ENCODE assay signal across 1 cellular context in genomic region chr16:1188781-1189189, GRCh38.
TF ChIP-seq lines count a peak whose summit lies in the region.

No MANE protein-coding gene starts in this region.

TF ChIP-seq in HepG2, 621 proteins besides CTCF, POLR2A, EP300 and RAD21 (continued from another document and continues in another):
- TF ChIP-seq ZNF276 (CRISPR knock-in tag; IDR thresholded peaks at IDR 0.05; ENCODE audit: low read depth) (peak; percentile 69; the same call in 1 of the 2 replicates), ZFYVE20 (CRISPR knock-in tag; IDR thresholded peaks at IDR 0.05; ENCODE audit: borderline replicate concordance, low read depth) (no peak), KLF16 (CRISPR knock-in tag; IDR thresholded peaks at IDR 0.05) (peak in 1 of 2 experiments; percentile 74; a peak in 2 of 4 replicates), ZNF124 (CRISPR knock-in tag; IDR thresholded peaks at IDR 0.05) (peak; percentile 79; the same call in 1 of the 2 replicates), BCL6 (CRISPR knock-in tag; IDR thresholded peaks at IDR 0.05) (peak; percentile 23; the same call in 1 of the 2 replicates), ZC3H13 (CRISPR knock-in tag; IDR thresholded peaks at IDR 0.05) (peak; percentile 64; the same call in 1 of the 2 replicates), ZNF264 (CRISPR knock-in tag; IDR thresholded peaks at IDR 0.05) (peak; percentile 65; the same call in 1 of the 2 replicates), RNF2 (conservative IDR thresholded peaks at IDR 0.05; ENCODE audit: low read depth) (no peak), ZMYM4 (CRISPR knock-in tag; IDR thresholded peaks at IDR 0.05) (peak; percentile 53), RFXAP (CRISPR knock-in tag; IDR thresholded peaks at IDR 0.05; ENCODE audit: borderline replicate concordance) (peak; percentile 73; the same call in 1 of the 2 replicates), ZNF12 (CRISPR knock-in tag; IDR thresholded peaks at IDR 0.05) (peak; percentile 72; the same call in 1 of the 2 replicates), ZNF530 (CRISPR knock-in tag; IDR thresholded peaks at IDR 0.05; ENCODE audit: low read depth) (no peak), ARNTL (CRISPR knock-in tag; IDR thresholded peaks at IDR 0.05) (peak; percentile 74), ZNF441 (CRISPR knock-in tag; IDR thresholded peaks at IDR 0.05; ENCODE audit: borderline replicate concordance) (peak; percentile 91; the same call in 1 of the 2 replicates), ZFP36L1 (CRISPR knock-in tag; IDR thresholded peaks at IDR 0.05) (peak; percentile 44; the same call in 1 of the 2 replicates), MED1 (CRISPR knock-in tag; IDR thresholded peaks at IDR 0.05) (peak; percentile 54), ZNF891 (CRISPR knock-in tag; IDR thresholded peaks at IDR 0.05) (peak; percentile 91; the same call in 1 of the 2 replicates), PATZ1 (CRISPR knock-in tag; IDR thresholded peaks at IDR 0.05) (0 out of 2 replicates have a peak, but pooled peaks have one; percentile 28), ZNF232 (CRISPR knock-in tag; IDR thresholded peaks at IDR 0.05; ENCODE audit: borderline replicate concordance) (peak; percentile 93), SP140L (CRISPR knock-in tag; IDR thresholded peaks at IDR 0.05; ENCODE audit: borderline replicate concordance) (peak; percentile 62; the same call in 1 of the 2 replicates), MAZ (IDR thresholded peaks at IDR 0.05; ENCODE audit: borderline replicate concordance, low read depth, low read length) (no peak), MAZ (CRISPR knock-in tag; IDR thresholded peaks at IDR 0.05; ENCODE audit: low read depth) (0 out of 2 replicates have a peak, but pooled peaks have one; percentile 41), CAMTA2 (CRISPR knock-in tag; IDR thresholded peaks at IDR 0.05; ENCODE audit: borderline replicate concordance) (no peak), ZSCAN21 (CRISPR knock-in tag; IDR thresholded peaks at IDR 0.05; ENCODE audit: borderline replicate concordance) (peak; percentile 83), ZBTB1 (CRISPR knock-in tag; IDR thresholded peaks at IDR 0.05; ENCODE audit: borderline replicate concordance) (peak; percentile 54; the same call in 1 of the 2 replicates), ETV6 (CRISPR knock-in tag; conservative IDR thresholded peaks at IDR 0.05) (0 out of 2 replicates have a peak, but pooled peaks have one; percentile 63), ZNF704 (CRISPR knock-in tag; IDR thresholded peaks at IDR 0.05; ENCODE audit: borderline replicate concordance) (peak; percentile 80; the same call in 1 of the 2 replicates), BORCS8-MEF2B (CRISPR knock-in tag; IDR thresholded peaks at IDR 0.05) (peak; percentile 95), BRF2 (CRISPR knock-in tag; IDR thresholded peaks at IDR 0.05) (no peak), ZNF672 (CRISPR knock-in tag; IDR thresholded peaks at IDR 0.05) (no peak), TAF15 (IDR thresholded peaks at IDR 0.05; ENCODE audit: low read depth, low read length, poor library complexity, severe bottlenecking) (no peak), ZXDC (CRISPR knock-in tag; IDR thresholded peaks at IDR 0.05) (peak; percentile 66; the same call in 1 of the 2 replicates), ZNF749 (CRISPR knock-in tag; IDR thresholded peaks at IDR 0.05; ENCODE audit: borderline replicate concordance) (peak; percentile 76; the same call in 1 of the 2 replicates), CERS6 (CRISPR knock-in tag; IDR thresholded peaks at IDR 0.05) (no peak), ZNF772 (CRISPR knock-in tag; IDR thresholded peaks at IDR 0.05) (peak; percentile 85; the same call in 1 of the 2 replicates), ZNF556 (CRISPR knock-in tag; IDR thresholded peaks at IDR 0.05; ENCODE audit: borderline replicate concordance) (peak; percentile 58; the same call in 1 of the 2 replicates), ZNF503 (CRISPR knock-in tag; IDR thresholded peaks at IDR 0.05) (0 out of 2 replicates have a peak, but pooled peaks have one; percentile 37), ATF7-NPFF (CRISPR knock-in tag; IDR thresholded peaks at IDR 0.05; ENCODE audit: low read depth) (0 out of 2 replicates have a peak, but pooled peaks have one; percentile 51), TGIF2 (CRISPR knock-in tag; IDR thresholded peaks at IDR 0.05) (peak; percentile 67; the same call in 1 of the 2 replicates), HOXD1 (CRISPR knock-in tag; IDR thresholded peaks at IDR 0.05) (peak; percentile 74), YEATS2 (CRISPR knock-in tag; IDR thresholded peaks at IDR 0.05; ENCODE audit: borderline replicate concordance) (peak; percentile 34; the same call in 1 of the 2 replicates), ZNF710 (CRISPR knock-in tag; IDR thresholded peaks at IDR 0.05; ENCODE audit: borderline replicate concordance) (0 out of 2 replicates have a peak, but pooled peaks have one; percentile 52), ZNF816 (CRISPR knock-in tag; IDR thresholded peaks at IDR 0.05; ENCODE audit: borderline replicate concordance) (peak; percentile 74)
- TF ChIP-seq, protein P1, sequence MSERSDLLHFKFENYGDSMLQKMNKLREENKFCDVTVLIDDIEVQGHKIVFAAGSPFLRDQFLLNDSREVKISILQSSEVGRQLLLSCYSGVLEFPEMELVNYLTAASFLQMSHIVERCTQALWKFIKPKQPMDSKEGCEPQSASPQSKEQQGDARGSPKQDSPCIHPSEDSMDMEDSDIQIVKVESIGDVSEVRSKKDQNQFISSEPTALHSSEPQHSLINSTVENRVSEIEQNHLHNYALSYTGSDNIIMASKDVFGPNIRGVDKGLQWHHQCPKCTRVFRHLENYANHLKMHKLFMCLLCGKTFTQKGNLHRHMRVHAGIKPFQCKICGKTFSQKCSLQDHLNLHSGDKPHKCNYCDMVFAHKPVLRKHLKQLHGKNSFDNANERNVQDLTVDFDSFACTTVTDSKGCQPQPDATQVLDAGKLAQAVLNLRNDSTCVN (CRISPR knock-in tag; IDR thresholded peaks at IDR 0.05; ENCODE audit: borderline replicate concordance) = 0 out of 2 replicates have a peak, but pooled peaks have one; percentile 68
- TF ChIP-seq, protein P2, sequence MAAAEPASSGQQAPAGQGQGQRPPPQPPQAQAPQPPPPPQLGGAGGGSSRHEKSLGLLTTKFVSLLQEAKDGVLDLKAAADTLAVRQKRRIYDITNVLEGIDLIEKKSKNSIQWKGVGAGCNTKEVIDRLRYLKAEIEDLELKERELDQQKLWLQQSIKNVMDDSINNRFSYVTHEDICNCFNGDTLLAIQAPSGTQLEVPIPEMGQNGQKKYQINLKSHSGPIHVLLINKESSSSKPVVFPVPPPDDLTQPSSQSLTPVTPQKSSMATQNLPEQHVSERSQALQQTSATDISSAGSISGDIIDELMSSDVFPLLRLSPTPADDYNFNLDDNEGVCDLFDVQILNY (CRISPR knock-in tag; conservative IDR thresholded peaks at IDR 0.05) = 0 out of 2 replicates have a peak, but pooled peaks have one; percentile 36
- TF ChIP-seq, protein P3, sequence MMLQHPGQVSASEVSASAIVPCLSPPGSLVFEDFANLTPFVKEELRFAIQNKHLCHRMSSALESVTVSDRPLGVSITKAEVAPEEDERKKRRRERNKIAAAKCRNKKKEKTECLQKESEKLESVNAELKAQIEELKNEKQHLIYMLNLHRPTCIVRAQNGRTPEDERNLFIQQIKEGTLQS (CRISPR knock-in tag; IDR thresholded peaks at IDR 0.05) = peak; percentile 58; the same call in 1 of the 2 replicates
